Comparison of ENCODE assay signal across 1 cellular context in genomic region chr6:166494757-166495486, GRCh38.
TF ChIP-seq lines count a peak whose summit lies in the region.

No MANE protein-coding gene starts in this region.

TF ChIP-seq in GM23338, 12 proteins besides CTCF, POLR2A, EP300 and RAD21 (continued from another document):
- TF ChIP-seq REST (IDR thresholded peaks at IDR 0.05; ENCODE audit: unreplicated experiment) (no peak), ZNF114 (CRISPR knock-in tag; IDR thresholded peaks at IDR 0.05) (no peak), CREB1 (CRISPR knock-in tag; IDR thresholded peaks at IDR 0.05; ENCODE audit: low read depth) (no peak)
